In genomic region chr18:8329186-8329771, GRCh38 we compare ENCODE assay signal across 11 cellular contexts.
A peak's percentile ranks its signal among the peaks of the same experiment; 100 is the strongest.
DNase-seq lines count a peak whose midpoint lies in the region; ATAC-seq and TF ChIP-seq lines count a peak whose summit lies in the region.
"Had no signal": no experiment of that assay in that cellular context is flagged by ENCODE, and none has a peak within 500 bp of the region (broad histone marks: within the 10 kb centered on the region; RNA-seq: fewer than 3 reads in every experiment).

No MANE protein-coding gene starts in this region.

- peak; percentile 17 for DNase-seq in AG10803 (ENCODE audit: low read depth)
- peak; percentile 26 for DNase-seq in HS-5 (ENCODE audit: low read depth)
- DNase-seq in SW480 (ENCODE audit: low spot score) = peak; percentile 17
- DNase-seq in left colon = no peak
- no peak for DNase-seq in activated T-cell treated with anti-CD3 and anti-CD28 coated beads for 4 hours
- DNase-seq in substantia nigra (lab: John Stamatoyannopoulos, UW) = no peak
- DNase-seq: COR-L47, MG63 had no signal

- H3K4me3 ChIP-seq in AG10803 (ENCODE audit: low read length) = no peak overlapping the region
- H3K4me3 ChIP-seq: MG63, skin epidermis had no signal

- no peak for TF ChIP-seq CTCF in AG10803 (conservative IDR thresholded peaks at IDR 0.05; ENCODE audit: low read length)

- H3K27ac ChIP-seq in substantia nigra (ENCODE audit: low read depth, low read length, poor library complexity, severe bottlenecking) = no peak overlapping the region
- H3K27ac ChIP-seq: skin epidermis had no signal

- ATAC-seq in left colon (peak; percentile 96), HG03565 (IDR thresholded peaks at IDR 0.05; ENCODE audit: unreplicated experiment) (no peak), HG02884 (IDR thresholded peaks at IDR 0.05; ENCODE audit: unreplicated experiment) (no peak)

- intact Hi-C loops in left colon (cut with DNase I, micrococcal nuclease) = no loop called here

Comparison
In these comparisons a context has a peak if more than half of its experiments do, and no peak if none do; other contexts are left out.
1. DNase-seq: peak in AG10803 (single experiment), HS-5 (single experiment) and SW480 (single experiment); none in left colon (0 of 2), activated T-cell treated with anti-CD3 and anti-CD28 coated beads for 4 hours (single experiment) and substantia nigra (0 of 49).